In genomic region chr6:47439348-47439668, GRCh38 we compare ENCODE assay signal across 18 cellular contexts. TPM values are rescaled to one million over a fixed set of nuclear protein-coding genes. Genes with fewer than 3 reads are reported as not detected.
DNase-seq lines count a peak whose midpoint lies in the region; ATAC-seq lines count a peak whose summit lies in the region.
"Had no signal": no experiment of that assay in that cellular context is flagged by ENCODE, and none has a peak within 500 bp of the region (broad histone marks: within the 10 kb centered on the region; RNA-seq: fewer than 3 reads in every experiment).

No MANE protein-coding gene starts in this region.

- H3K27me3 Mint-ChIP-seq in stimulated activated naive CD8-positive, alpha-beta T cell treated with anti-CD3 and anti-CD28 coated beads, Interleukin-15, amount 100 ng/mL, for 72 hours = no peaks in the 10 kb centered on the region

- ATAC-seq in GM19023 (IDR thresholded peaks at IDR 0.05; ENCODE audit: unreplicated experiment) = peak; percentile 24
- peak; percentile 17 for ATAC-seq in GM21825 (IDR thresholded peaks at IDR 0.05; ENCODE audit: unreplicated experiment)
- ATAC-seq in HG03064 (IDR thresholded peaks at IDR 0.05; ENCODE audit: low read depth, unreplicated experiment) = peak; percentile 35
- no peak for ATAC-seq in stimulated activated naive CD8-positive, alpha-beta T cell treated with anti-CD3 and anti-CD28 coated beads, Interleukin-15, amount 100 ng/mL, for 72 hours
- ATAC-seq: gastrocnemius medialis, GM23338, HepG2, Panc1 had no signal

- intact Hi-C loops in cardiac septum (cut with DNase I) = no loop called here

- H3K4me1 Mint-ChIP-seq in stimulated activated naive CD8-positive, alpha-beta T cell treated with anti-CD3 and anti-CD28 coated beads, Interleukin-15, amount 100 ng/mL, for 72 hours = no peaks in the 10 kb centered on the region
- H3K4me1 Mint-ChIP-seq: GM23338 had no signal

- DNase-seq in germinal center (ENCODE audit: low spot score) (peak; percentile 8), cerebellum (ENCODE audit: low spot score) (no peak), cardiac septum (ENCODE audit: low spot score) (no peak), GDM1 (lab: John Stamatoyannopoulos, UW) (no peak)
- no peak for DNase-seq in stimulated activated naive CD8-positive, alpha-beta T cell treated with anti-CD3 and anti-CD28 coated beads, Interleukin-15, amount 100 ng/mL, for 72 hours
- DNase-seq: activated effector memory CD4-positive, alpha-beta T cell treated with anti-CD3 and anti-CD28 coated beads, Interleukin-2, amount 50 U/mL, for 16 hours; BE2C; MG63; NCI-H1930; NCI-H526 treated with DMSO at 0.1 percent for 48 hours; stimulated activated CD4-positive, alpha-beta T cell treated with anti-CD3 and anti-CD28 coated beads, Interleukin-4, amount 100 ng/mL, for 24 hours had no signal

- H3K27ac Mint-ChIP-seq in stimulated activated naive CD8-positive, alpha-beta T cell treated with anti-CD3 and anti-CD28 coated beads, Interleukin-15, amount 100 ng/mL, for 72 hours = no peak overlapping the region
- H3K27ac Mint-ChIP-seq: GM23338 had no signal

- H3K4me3 Mint-ChIP-seq in stimulated activated naive CD8-positive, alpha-beta T cell treated with anti-CD3 and anti-CD28 coated beads, Interleukin-15, amount 100 ng/mL, for 72 hours = no peak overlapping the region
- H3K4me3 Mint-ChIP-seq: GM23338 had no signal

- no peaks in the 10 kb centered on the region for H3K9me3 Mint-ChIP-seq in stimulated activated naive CD8-positive, alpha-beta T cell treated with anti-CD3 and anti-CD28 coated beads, Interleukin-15, amount 100 ng/mL, for 72 hours

RNA-seq across cellular contexts. Expression of gene CD2AP, which starts 38.3 kb away (rescaled TPM):
- total RNA-seq in cerebellum = 20.2 TPM
- 11.7 TPM for total RNA-seq in cardiac septum
